ENCODE assay signal across 10 cellular contexts in the genomic region with DNA sequence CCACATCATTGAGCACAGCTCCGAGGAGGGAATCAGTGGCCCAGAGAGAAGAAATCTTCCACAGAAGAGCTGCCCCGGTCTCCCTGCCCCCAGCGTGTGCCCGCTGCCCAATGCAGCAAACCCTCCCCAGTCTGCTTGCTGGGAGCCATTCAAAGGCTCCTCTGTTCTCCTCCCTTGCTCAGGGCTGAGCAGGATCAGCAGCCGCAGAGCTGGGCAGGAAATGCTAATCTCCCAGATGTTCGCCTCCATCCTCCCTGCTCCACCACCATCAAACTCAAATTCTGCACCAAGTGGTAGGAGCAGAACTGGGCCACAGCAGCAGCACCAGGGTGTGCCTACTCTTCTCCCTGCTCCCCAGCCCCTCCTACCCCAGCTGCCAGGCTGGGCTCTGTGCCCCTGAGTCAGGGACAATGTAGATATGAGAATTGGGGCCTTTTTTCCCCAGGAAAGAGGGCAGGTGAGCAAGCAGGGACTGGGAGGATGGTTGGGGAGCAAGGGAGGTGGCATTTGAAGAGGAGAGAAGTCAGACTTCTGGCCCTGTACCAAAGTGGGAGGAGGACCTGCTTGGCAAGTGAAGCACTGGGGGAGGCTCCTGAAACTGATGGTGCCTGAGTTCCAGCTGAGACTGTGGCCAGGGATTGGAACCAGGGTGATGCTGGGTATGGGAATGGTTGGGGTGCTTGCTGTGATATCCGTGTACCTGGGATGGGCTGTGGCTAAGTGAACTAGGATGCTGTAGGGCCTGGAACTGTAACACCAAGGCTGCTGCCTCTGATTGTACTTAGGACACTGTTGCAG.
DNase-seq lines count a peak whose midpoint lies in the region; TF ChIP-seq lines count a peak whose summit lies in the region.
"Had no signal": no experiment of that assay in that cellular context is flagged by ENCODE, and none has a peak within 500 bp of the region (broad histone marks: within the 10 kb centered on the region; RNA-seq: fewer than 3 reads in every experiment).

No MANE protein-coding gene starts in this region.

- no peaks in the 10 kb centered on the region for H3K9me3 ChIP-seq in WERI-Rb-1 (ENCODE audit: severe bottlenecking)

- no peak overlapping the region for H3K27ac ChIP-seq in WERI-Rb-1

- TF ChIP-seq CTCF in WERI-Rb-1 (IDR thresholded peaks at IDR 0.05; ENCODE audit: low read depth, low read length): no peak

- H3K36me3 ChIP-seq in WERI-Rb-1: no peaks in the 10 kb centered on the region

- DNase-seq in COLO829 (ENCODE audit: low spot score) (peak; percentile 53), NCI-H446 treated with DMSO at 0.1 percent for 48 hours (lab: John Stamatoyannopoulos, UW) (peak; percentile 1), foreskin melanocyte (peak; percentile 82), nucleus accumbens (lab: John Stamatoyannopoulos, UW) (peak in 48 of 56 donors; percentile 28 to 82 (median 62)), activated T-cell treated with anti-CD3 and anti-CD28 coated beads for 4 hours (no peak), NCI-H82 treated with DMSO at 0.1 percent for 48 hours (lab: John Stamatoyannopoulos, UW; ENCODE audit: unreplicated experiment) (no peak), iPS-NIHi11 (ENCODE audit: low spot score) (no peak), WERI-Rb-1 (no peak)
- DNase-seq: activated T-cell treated with anti-CD3 and anti-CD28 coated beads, Interleukin-2, amount 50 U/mL, for 24 hours; CD8-positive, alpha-beta memory T cell had no signal

- H3K27me3 ChIP-seq in WERI-Rb-1 (ENCODE audit: insufficient read depth, low read depth, severe bottlenecking): peaks cover 34% of the 10 kb centered on the region

- H3K4me3 ChIP-seq in WERI-Rb-1 (ENCODE audit: low read depth, low read length): no peak overlapping the region

Comparison
In these comparisons a context has a peak if more than half of its experiments do, and no peak if none do; other contexts are left out.
1. DNase-seq: peak in COLO829 (single experiment), NCI-H446 treated with DMSO at 0.1 percent for 48 hours (single experiment), foreskin melanocyte (single experiment) and nucleus accumbens (48 of 56); none in activated T-cell treated with anti-CD3 and anti-CD28 coated beads for 4 hours (single experiment), NCI-H82 treated with DMSO at 0.1 percent for 48 hours (single experiment), iPS-NIHi11 (single experiment) and WERI-Rb-1 (single experiment).